In genomic region chr7:157413881-157414701, GRCh38 we compare ENCODE assay signal across 1 cellular context.
TF ChIP-seq lines count a peak whose summit lies in the region.

No MANE protein-coding gene starts in this region.

TF ChIP-seq in WTC11, 78 proteins besides CTCF, POLR2A, EP300 and RAD21 (continued from another document):
- TF ChIP-seq ATF6 (CRISPR knock-in tag; IDR thresholded peaks at IDR 0.05) (no peak), FOXJ3 (CRISPR knock-in tag; IDR thresholded peaks at IDR 0.05; ENCODE audit: borderline replicate concordance) (no peak), CREM (CRISPR knock-in tag; IDR thresholded peaks at IDR 0.05) (no peak), PRRX2 (CRISPR knock-in tag; IDR thresholded peaks at IDR 0.05) (no peak), EMX1 (CRISPR knock-in tag; IDR thresholded peaks at IDR 0.05) (no peak), ETV6 (CRISPR knock-in tag; IDR thresholded peaks at IDR 0.05) (no peak)
TF ChIP-seq in WTC11: peak in this region for 0.
